In genomic region chr19:46659151-46660007, GRCh38 we compare ENCODE assay signal across 8 cellular contexts. TPM values are rescaled to one million over a fixed set of nuclear protein-coding genes. Genes with fewer than 3 reads are reported as not detected.
DNase-seq lines count a peak whose midpoint lies in the region; ATAC-seq, FAIRE-seq and TF ChIP-seq lines count a peak whose summit lies in the region.

No MANE protein-coding gene starts in this region.

- TF ChIP-seq POLR2A in HepG2 (IDR thresholded peaks at IDR 0.05; ENCODE audit: insufficient read depth in 1 of 2, low read depth in 2 of 2, low read length in 2 of 2): no peak

- H3K4me1 ChIP-seq in liver (ENCODE audit: control insufficient read depth in 4 of 4, insufficient read depth in 4 of 4, low read length in 3 of 4) (peaks cover 5 to 26% (median 12%) of the 10 kb centered on the region in 4 donors), HepG2 (ENCODE audit: insufficient read depth, low read length) (peaks cover 38% of the 10 kb centered on the region), iPS-18a (ENCODE audit: control insufficient read depth, low read depth, low read length) (peaks cover 23% of the 10 kb centered on the region)

- no peak overlapping the region for H3K4me2 ChIP-seq in HepG2 (ENCODE audit: low read depth, low read length)

- H3K27ac ChIP-seq in liver (ENCODE audit: low read depth in 1 of 2, low read length in 2 of 2): peak overlapping the region; percentile 29 to 43
- H3K27ac ChIP-seq in HepG2 (ENCODE audit: extremely low read length, insufficient read depth, low read length): no peak overlapping the region
- H3K27ac ChIP-seq in iPS-18a (ENCODE audit: low read length): no peak overlapping the region

- peak overlapping the region; percentile 85 for H3K4me3 Mint-ChIP-seq in activated T-helper 17 cell treated with anti-CD3 and anti-CD28 coated beads, Interleukin-2, amount 50 U/mL, for 72 hours
- H3K4me3 Mint-ChIP-seq in stimulated activated naive B cell treated with anti-CD40 and anti-IgM and Interleukin-4, amounts not matched to agents 10 μg/mL and 1 μg/mL and 100 μg/mL, for 72 hours: peak overlapping the region; percentile 80 to 87

- CTCF ChIA-PET in HepG2 (lab: Yijun Ruan, JAX; ENCODE audit: low intra/inter-chr PET ratio, low total read pairs): no interaction called here

- TF ChIP-seq RAD21 in liver (IDR thresholded peaks at IDR 0.05) (no peak), HepG2 (CRISPR knock-in tag; IDR thresholded peaks at IDR 0.05) (no peak)

- intact Hi-C loops in HepG2 (cut with micrococcal nuclease; ENCODE audit: unreplicated experiment): no loop called here

- WGBS in liver: 7% methylated on average over 28 of the region's 28 CpGs
- WGBS in HepG2 (ENCODE audit: low lambda C conversion rate): 13% methylated on average over 20 of the region's 28 CpGs

- no peak for TF ChIP-seq EP300 in HepG2 (IDR thresholded peaks at IDR 0.05; ENCODE audit: low read depth in 2 of 2, low read length in 2 of 2)
- no peak for TF ChIP-seq EP300 in HepG2 (CRISPR knock-in tag; IDR thresholded peaks at IDR 0.05; ENCODE audit: borderline replicate concordance)

- H4K20me1 ChIP-seq in HepG2 (ENCODE audit: insufficient read depth, low read length): peaks cover 5% of the 10 kb centered on the region; the same call in 1 of the 2 replicates

- no peaks in the 10 kb centered on the region for H3K9me3 ChIP-seq in liver (ENCODE audit: control insufficient read depth in 4 of 4, low read length in 3 of 4)
- H3K9me3 ChIP-seq in HepG2 (ENCODE audit: low read length): no peaks in the 10 kb centered on the region
- H3K9me3 ChIP-seq in iPS-18a (ENCODE audit: control insufficient read depth, low read depth, low read length): no peaks in the 10 kb centered on the region

- in situ Hi-C loops in HepG2 (cut with HindIII; ENCODE audit: extremely low pct_ligation_motif_present, low pct_unique_long_range_greater_than_20kb): loop anchor here (10.0 kb wide), 1 partner anchor 45 kb away; no protein-coding TSS in a partner anchor

- FAIRE-seq in HepG2 (lab: Jason Lieb, UNC): no peak

- H3K36me3 ChIP-seq in liver (ENCODE audit: control insufficient read depth in 4 of 4, insufficient read depth in 3 of 4, low read depth in 1 of 4, low read length in 3 of 4): no peaks in the 10 kb centered on the region
- no peaks in the 10 kb centered on the region for H3K36me3 ChIP-seq in HepG2 (replicated peaks in 1 of 2; ENCODE audit: control insufficient read depth in 1 of 2, insufficient read depth in 2 of 2, low read length in 2 of 2)
- no peaks in the 10 kb centered on the region for H3K36me3 ChIP-seq in iPS-18a (ENCODE audit: control insufficient read depth, low read depth, low read length)

- DNase-seq in HepG2 (ENCODE audit: low spot score) (no peak), COLO668 (lab: John Stamatoyannopoulos, UW; ENCODE audit: unreplicated experiment) (no peak)
- no peak for DNase-seq in stimulated activated naive B cell treated with anti-CD40 and anti-IgM and Interleukin-4, amounts not matched to agents 10 μg/mL and 1 μg/mL and 100 μg/mL, for 72 hours

- no peak overlapping the region for H3K9ac ChIP-seq in liver (ENCODE audit: low read depth in 1 of 2, low read length in 2 of 2)
- no peak overlapping the region for H3K9ac ChIP-seq in HepG2 (ENCODE audit: insufficient read depth, low read depth, low read length)
- H3K9ac ChIP-seq in iPS-18a (ENCODE audit: low read length): peak overlapping the region; percentile 1

- no peak for TF ChIP-seq CTCF in liver (IDR thresholded peaks at IDR 0.05; ENCODE audit: low read depth, low read length, missing input control)
- TF ChIP-seq CTCF in HepG2 (CRISPR knock-in tag; IDR thresholded peaks at IDR 0.05): no peak

- no peak overlapping the region for H2AFZ ChIP-seq in HepG2 (ENCODE audit: low read length)

- ATAC-seq in HepG2 (no peak), GM21367 (IDR thresholded peaks at IDR 0.05; ENCODE audit: unreplicated experiment) (no peak), GM18867 (IDR thresholded peaks at IDR 0.05; ENCODE audit: unreplicated experiment) (no peak)
- no peak for ATAC-seq in activated T-helper 17 cell treated with anti-CD3 and anti-CD28 coated beads, Interleukin-2, amount 50 U/mL, for 72 hours (replicated peaks)
- no peak for ATAC-seq in stimulated activated naive B cell treated with anti-CD40 and anti-IgM and Interleukin-4, amounts not matched to agents 10 μg/mL and 1 μg/mL and 100 μg/mL, for 72 hours (replicated peaks)

- no peak overlapping the region for H3K27ac Mint-ChIP-seq in activated T-helper 17 cell treated with anti-CD3 and anti-CD28 coated beads, Interleukin-2, amount 50 U/mL, for 72 hours
- H3K27ac Mint-ChIP-seq in stimulated activated naive B cell treated with anti-CD40 and anti-IgM and Interleukin-4, amounts not matched to agents 10 μg/mL and 1 μg/mL and 100 μg/mL, for 72 hours: peak overlapping the region; percentile 20

- peaks cover 5% of the 10 kb centered on the region for H3K36me3 Mint-ChIP-seq in activated T-helper 17 cell treated with anti-CD3 and anti-CD28 coated beads, Interleukin-2, amount 50 U/mL, for 72 hours (ENCODE audit: low read depth)
- peaks cover 4 to 17% of the 10 kb centered on the region in 2 donors for H3K36me3 Mint-ChIP-seq in stimulated activated naive B cell treated with anti-CD40 and anti-IgM and Interleukin-4, amounts not matched to agents 10 μg/mL and 1 μg/mL and 100 μg/mL, for 72 hours

- H3K4me3 ChIP-seq in liver (ENCODE audit: low read depth in 1 of 3, low read length in 3 of 3) (peak overlapping the region in 1 of 3 donors; percentile 10), HepG2 (replicated peaks in 1 of 3; ENCODE audit: insufficient read depth in 1 of 3, low read depth in 2 of 3, low read length in 3 of 3) (no peak overlapping the region; a peak in 1 of 6 replicates), iPS-18a (ENCODE audit: low read length) (peak overlapping the region; percentile 57)

- BruUV-seq in HepG2 (replicated peaks; lab: Mats Ljungman, UMichigan): no TSS peak

- H3K27me3 ChIP-seq in liver (ENCODE audit: control insufficient read depth in 4 of 4, insufficient read depth in 4 of 4, low read length in 3 of 4) (peaks cover 0 to 7% (median 4%) of the 10 kb centered on the region in 4 donors), HepG2 (ENCODE audit: control insufficient read depth in 1 of 2, insufficient read depth in 2 of 2, low read length in 2 of 2) (peaks cover 4 to 23% of the 10 kb centered on the region in 2 experiments; a peak in 3 of 5 replicates), iPS-18a (ENCODE audit: control insufficient read depth, insufficient read depth, low read length) (peaks cover 24% of the 10 kb centered on the region)

- no peaks in the 10 kb centered on the region for H3K9me3 Mint-ChIP-seq in activated T-helper 17 cell treated with anti-CD3 and anti-CD28 coated beads, Interleukin-2, amount 50 U/mL, for 72 hours
- H3K9me3 Mint-ChIP-seq in stimulated activated naive B cell treated with anti-CD40 and anti-IgM and Interleukin-4, amounts not matched to agents 10 μg/mL and 1 μg/mL and 100 μg/mL, for 72 hours: no peaks in the 10 kb centered on the region

- POLR2A ChIA-PET in HepG2 (lab: Yijun Ruan, JAX): interaction anchor here (0.5 to 1.0 kb wide), 2 partner anchors 18 to 59 kb away, joined by 3 read pairs; no protein-coding TSS in a partner anchor

- H3K4me1 Mint-ChIP-seq in activated T-helper 17 cell treated with anti-CD3 and anti-CD28 coated beads, Interleukin-2, amount 50 U/mL, for 72 hours: peaks cover 18% of the 10 kb centered on the region
- H3K4me1 Mint-ChIP-seq in stimulated activated naive B cell treated with anti-CD40 and anti-IgM and Interleukin-4, amounts not matched to agents 10 μg/mL and 1 μg/mL and 100 μg/mL, for 72 hours: peaks cover 22 to 31% of the 10 kb centered on the region in 2 donors

- H3K27me3 Mint-ChIP-seq in activated T-helper 17 cell treated with anti-CD3 and anti-CD28 coated beads, Interleukin-2, amount 50 U/mL, for 72 hours: peaks cover 25% of the 10 kb centered on the region
- peaks cover 31 to 40% of the 10 kb centered on the region in 2 donors for H3K27me3 Mint-ChIP-seq in stimulated activated naive B cell treated with anti-CD40 and anti-IgM and Interleukin-4, amounts not matched to agents 10 μg/mL and 1 μg/mL and 100 μg/mL, for 72 hours

- H3K79me2 ChIP-seq in HepG2 (ENCODE audit: insufficient read depth, low read length): no peaks in the 10 kb centered on the region

RNA-seq across cellular contexts. Expression of gene DACT3, which starts 1.6 kb away (rescaled TPM):
- total RNA-seq in liver: 1 to 10 TPM; 1.0 to 1.1 TPM
- polyA plus RNA-seq in liver: 1 to 10 TPM in 1 of 2 donors, under 1 TPM in 1; 0.32 to 1.4 TPM
- total RNA-seq in HepG2 (2016; rRNA removed; fragmentation: Illumina TruSeq; extraction: Trizol): 0.04 TPM in 1 of 2 replicates, not detected in the other
- total RNA-seq in HepG2 (2016; cell fraction: cytosol; rRNA removed; fragmentation: Illumina TruSeq; extraction: Trizol; ENCODE audit: low read depth): 0.09 and 0.10 TPM in 2 replicates
- total RNA-seq in HepG2 (2016; cell fraction: insoluble cytoplasmic fraction; rRNA removed; fragmentation: Illumina TruSeq; extraction: Trizol): 0.04 TPM in 1 of 2 replicates, not detected in the other
- total RNA-seq in HepG2 (2016; cell fraction: membrane; rRNA removed; fragmentation: Illumina TruSeq; extraction: Trizol): not detected in 2 replicates
- total RNA-seq in HepG2 (2016; cell fraction: nucleus; rRNA removed; fragmentation: Illumina TruSeq; extraction: Trizol): not detected in 2 replicates
- 0.04 TPM in 1 of 2 replicates, not detected in the other for polyA plus RNA-seq in HepG2 (2011; rRNA removed)
- polyA plus RNA-seq in HepG2 (2011; cell fraction: cytosol; rRNA removed): 0.03 TPM in 2 replicates
- not detected in 2 replicates for polyA plus RNA-seq in HepG2 (2011; cell fraction: nucleus; rRNA removed)
- polyA plus RNA-seq in HepG2 (2012): not detected in 2 replicates
- polyA plus RNA-seq in HepG2 (2016; cell fraction: cytosol; fragmentation: Illumina TruSeq; extraction: Trizol; ENCODE audit: low read depth): 0.07 TPM in 1 of 2 replicates, not detected in the other
- polyA plus RNA-seq in HepG2 (2016; cell fraction: insoluble cytoplasmic fraction; fragmentation: Illumina TruSeq; extraction: Trizol; ENCODE audit: low read depth): not detected in 2 replicates
- polyA plus RNA-seq in HepG2 (2016; cell fraction: membrane; fragmentation: Illumina TruSeq; extraction: Trizol; ENCODE audit: low read depth): not detected in 2 replicates
- 0.16 TPM in 1 of 2 replicates, not detected in the other for polyA plus RNA-seq in HepG2 (2016; cell fraction: nucleus; fragmentation: Illumina TruSeq; extraction: Trizol; ENCODE audit: insufficient read depth, low read depth)
- polyA minus RNA-seq in HepG2 (2011; rRNA and poly(A)+ RNA removed; ENCODE audit: low replicate concordance): 0.09 TPM in 1 of 2 replicates, not detected in the other
- polyA minus RNA-seq in HepG2 (2011; cell fraction: cytosol; rRNA and poly(A)+ RNA removed): not detected in 2 replicates
- polyA minus RNA-seq in HepG2 (2011; cell fraction: nucleus; rRNA and poly(A)+ RNA removed): not detected in 2 replicates
- total RNA-seq in activated T-helper 17 cell treated with anti-CD3 and anti-CD28 coated beads, Interleukin-2, amount 50 U/mL, for 72 hours: 1 to 10 TPM in 1 of 2 donors, under 1 TPM in 1; 0.09 to 5.4 TPM

RNA-seq across cellular contexts. Expression of gene GNG8, which starts 23.4 kb away (rescaled TPM):
- total RNA-seq in liver: not detected
- not detected for polyA plus RNA-seq in liver
- not detected in 2 replicates for total RNA-seq in HepG2 (2016; rRNA removed; fragmentation: Illumina TruSeq; extraction: Trizol)
- total RNA-seq in HepG2 (2016; cell fraction: cytosol; rRNA removed; fragmentation: Illumina TruSeq; extraction: Trizol; ENCODE audit: low read depth): not detected in 2 replicates
- total RNA-seq in HepG2 (2016; cell fraction: insoluble cytoplasmic fraction; rRNA removed; fragmentation: Illumina TruSeq; extraction: Trizol): not detected in 2 replicates
- not detected in 2 replicates for total RNA-seq in HepG2 (2016; cell fraction: membrane; rRNA removed; fragmentation: Illumina TruSeq; extraction: Trizol)
- total RNA-seq in HepG2 (2016; cell fraction: nucleus; rRNA removed; fragmentation: Illumina TruSeq; extraction: Trizol): not detected in 2 replicates
- not detected in 2 replicates for polyA plus RNA-seq in HepG2 (2011; rRNA removed)
- not detected in 2 replicates for polyA plus RNA-seq in HepG2 (2011; cell fraction: cytosol; rRNA removed)
- polyA plus RNA-seq in HepG2 (2011; cell fraction: nucleus; rRNA removed): not detected in 2 replicates
- not detected in 2 replicates for polyA plus RNA-seq in HepG2 (2012)
- not detected in 2 replicates for polyA plus RNA-seq in HepG2 (2016; cell fraction: cytosol; fragmentation: Illumina TruSeq; extraction: Trizol; ENCODE audit: low read depth)
- polyA plus RNA-seq in HepG2 (2016; cell fraction: insoluble cytoplasmic fraction; fragmentation: Illumina TruSeq; extraction: Trizol; ENCODE audit: low read depth): not detected in 2 replicates
- polyA plus RNA-seq in HepG2 (2016; cell fraction: membrane; fragmentation: Illumina TruSeq; extraction: Trizol; ENCODE audit: low read depth): not detected in 2 replicates
- not detected in 2 replicates for polyA plus RNA-seq in HepG2 (2016; cell fraction: nucleus; fragmentation: Illumina TruSeq; extraction: Trizol; ENCODE audit: insufficient read depth, low read depth)
- not detected in 2 replicates for polyA minus RNA-seq in HepG2 (2011; rRNA and poly(A)+ RNA removed; ENCODE audit: low replicate concordance)
- polyA minus RNA-seq in HepG2 (2011; cell fraction: cytosol; rRNA and poly(A)+ RNA removed): not detected in 2 replicates
- not detected in 2 replicates for polyA minus RNA-seq in HepG2 (2011; cell fraction: nucleus; rRNA and poly(A)+ RNA removed)
- 1 to 10 TPM in 1 of 2 donors, not detected in 1; 9.6 TPM for total RNA-seq in activated T-helper 17 cell treated with anti-CD3 and anti-CD28 coated beads, Interleukin-2, amount 50 U/mL, for 72 hours

RNA-seq across cellular contexts. Expression of gene PTGIR, which starts 34.5 kb away (rescaled TPM):
- total RNA-seq in liver (1 to 10 TPM; 1.4 to 2.8 TPM), HepG2 (2016; rRNA removed; fragmentation: Illumina TruSeq; extraction: Trizol) (not detected in 2 replicates)
- polyA plus RNA-seq in liver (1 to 10 TPM; 2.9 to 5.9 TPM), HepG2 (2011; rRNA removed) (not detected in 2 replicates)
- not detected in 2 replicates for total RNA-seq in HepG2 (2016; cell fraction: cytosol; rRNA removed; fragmentation: Illumina TruSeq; extraction: Trizol; ENCODE audit: low read depth)
- total RNA-seq in HepG2 (2016; cell fraction: insoluble cytoplasmic fraction; rRNA removed; fragmentation: Illumina TruSeq; extraction: Trizol): not detected in 2 replicates
- not detected in 2 replicates for total RNA-seq in HepG2 (2016; cell fraction: membrane; rRNA removed; fragmentation: Illumina TruSeq; extraction: Trizol)
- total RNA-seq in HepG2 (2016; cell fraction: nucleus; rRNA removed; fragmentation: Illumina TruSeq; extraction: Trizol): not detected in 2 replicates
- not detected in 2 replicates for polyA plus RNA-seq in HepG2 (2011; cell fraction: cytosol; rRNA removed)
- not detected in 2 replicates for polyA plus RNA-seq in HepG2 (2011; cell fraction: nucleus; rRNA removed)
- polyA plus RNA-seq in HepG2 (2012): not detected in 2 replicates
- polyA plus RNA-seq in HepG2 (2016; cell fraction: cytosol; fragmentation: Illumina TruSeq; extraction: Trizol; ENCODE audit: low read depth): not detected in 2 replicates
- polyA plus RNA-seq in HepG2 (2016; cell fraction: insoluble cytoplasmic fraction; fragmentation: Illumina TruSeq; extraction: Trizol; ENCODE audit: low read depth): not detected in 2 replicates
- not detected in 2 replicates for polyA plus RNA-seq in HepG2 (2016; cell fraction: membrane; fragmentation: Illumina TruSeq; extraction: Trizol; ENCODE audit: low read depth)
- not detected in 2 replicates for polyA plus RNA-seq in HepG2 (2016; cell fraction: nucleus; fragmentation: Illumina TruSeq; extraction: Trizol; ENCODE audit: insufficient read depth, low read depth)
- polyA minus RNA-seq in HepG2 (2011; rRNA and poly(A)+ RNA removed; ENCODE audit: low replicate concordance): 0.09 TPM in 1 of 2 replicates, not detected in the other
- polyA minus RNA-seq in HepG2 (2011; cell fraction: cytosol; rRNA and poly(A)+ RNA removed): not detected in 2 replicates
- polyA minus RNA-seq in HepG2 (2011; cell fraction: nucleus; rRNA and poly(A)+ RNA removed): not detected in 2 replicates
- 10 to 100 TPM in 1 of 2 donors, 1 to 10 TPM in 1; 1.3 to 12.9 TPM for total RNA-seq in activated T-helper 17 cell treated with anti-CD3 and anti-CD28 coated beads, Interleukin-2, amount 50 U/mL, for 72 hours

RNA-seq across cellular contexts. Expression of gene PRKD2, which starts 57.5 kb away (rescaled TPM):
- 10 to 100 TPM in 1 of 2 donors, 1 to 10 TPM in 1; 8.5 to 14.4 TPM for total RNA-seq in liver
- polyA plus RNA-seq in liver: 10 to 100 TPM in 1 of 2 donors, 1 to 10 TPM in 1; 7.3 to 10.0 TPM
- 6.7 and 13.2 TPM in 2 replicates for total RNA-seq in HepG2 (2016; rRNA removed; fragmentation: Illumina TruSeq; extraction: Trizol)
- total RNA-seq in HepG2 (2016; cell fraction: cytosol; rRNA removed; fragmentation: Illumina TruSeq; extraction: Trizol; ENCODE audit: low read depth): 3.7 and 5.6 TPM in 2 replicates
- 7.7 and 10.7 TPM in 2 replicates for total RNA-seq in HepG2 (2016; cell fraction: insoluble cytoplasmic fraction; rRNA removed; fragmentation: Illumina TruSeq; extraction: Trizol)
- total RNA-seq in HepG2 (2016; cell fraction: membrane; rRNA removed; fragmentation: Illumina TruSeq; extraction: Trizol): 10.7 and 11.6 TPM in 2 replicates
- total RNA-seq in HepG2 (2016; cell fraction: nucleus; rRNA removed; fragmentation: Illumina TruSeq; extraction: Trizol): 9.5 and 12.7 TPM in 2 replicates
- 7.3 and 9.2 TPM in 2 replicates for polyA plus RNA-seq in HepG2 (2011; rRNA removed)
- polyA plus RNA-seq in HepG2 (2011; cell fraction: cytosol; rRNA removed): 5.7 and 8.3 TPM in 2 replicates
- polyA plus RNA-seq in HepG2 (2011; cell fraction: nucleus; rRNA removed): 19.6 and 26.3 TPM in 2 replicates
- 12.3 and 18.9 TPM in 2 replicates for polyA plus RNA-seq in HepG2 (2012)
- polyA plus RNA-seq in HepG2 (2016; cell fraction: cytosol; fragmentation: Illumina TruSeq; extraction: Trizol; ENCODE audit: low read depth): 4.2 and 4.7 TPM in 2 replicates
- polyA plus RNA-seq in HepG2 (2016; cell fraction: insoluble cytoplasmic fraction; fragmentation: Illumina TruSeq; extraction: Trizol; ENCODE audit: low read depth): 12.5 and 12.9 TPM in 2 replicates
- polyA plus RNA-seq in HepG2 (2016; cell fraction: membrane; fragmentation: Illumina TruSeq; extraction: Trizol; ENCODE audit: low read depth): 6.8 and 7.6 TPM in 2 replicates
- polyA plus RNA-seq in HepG2 (2016; cell fraction: nucleus; fragmentation: Illumina TruSeq; extraction: Trizol; ENCODE audit: insufficient read depth, low read depth): 26.1 and 27.2 TPM in 2 replicates
- 10.6 and 14.4 TPM in 2 replicates for polyA minus RNA-seq in HepG2 (2011; rRNA and poly(A)+ RNA removed; ENCODE audit: low replicate concordance)
- polyA minus RNA-seq in HepG2 (2011; cell fraction: cytosol; rRNA and poly(A)+ RNA removed): 8.2 and 11.7 TPM in 2 replicates
- polyA minus RNA-seq in HepG2 (2011; cell fraction: nucleus; rRNA and poly(A)+ RNA removed): 9.1 TPM in 2 replicates
- 100 to 1,000 TPM in 1 of 2 donors, 10 to 100 TPM in 1; 75.0 to 103 TPM for total RNA-seq in activated T-helper 17 cell treated with anti-CD3 and anti-CD28 coated beads, Interleukin-2, amount 50 U/mL, for 72 hours

RNA-seq across cellular contexts. Expression of gene CALM3, which starts 58.2 kb away (rescaled TPM):
- total RNA-seq in liver: 100 to 1,000 TPM in 1 of 2 donors, 10 to 100 TPM in 1; 73.3 to 112 TPM
- 10 to 100 TPM; 51.4 to 90.0 TPM for polyA plus RNA-seq in liver
- 258 and 314 TPM in 2 replicates for total RNA-seq in HepG2 (2016; rRNA removed; fragmentation: Illumina TruSeq; extraction: Trizol)
- total RNA-seq in HepG2 (2016; cell fraction: cytosol; rRNA removed; fragmentation: Illumina TruSeq; extraction: Trizol; ENCODE audit: low read depth): 219 and 253 TPM in 2 replicates
- total RNA-seq in HepG2 (2016; cell fraction: insoluble cytoplasmic fraction; rRNA removed; fragmentation: Illumina TruSeq; extraction: Trizol): 270 and 297 TPM in 2 replicates
- total RNA-seq in HepG2 (2016; cell fraction: membrane; rRNA removed; fragmentation: Illumina TruSeq; extraction: Trizol): 322 and 352 TPM in 2 replicates
- total RNA-seq in HepG2 (2016; cell fraction: nucleus; rRNA removed; fragmentation: Illumina TruSeq; extraction: Trizol): 95.5 and 96.2 TPM in 2 replicates
- polyA plus RNA-seq in HepG2 (2011; rRNA removed): 232 and 239 TPM in 2 replicates
- 211 and 281 TPM in 2 replicates for polyA plus RNA-seq in HepG2 (2011; cell fraction: cytosol; rRNA removed)
- 146 and 178 TPM in 2 replicates for polyA plus RNA-seq in HepG2 (2011; cell fraction: nucleus; rRNA removed)
- polyA plus RNA-seq in HepG2 (2012): 277 and 325 TPM in 2 replicates
- polyA plus RNA-seq in HepG2 (2016; cell fraction: cytosol; fragmentation: Illumina TruSeq; extraction: Trizol; ENCODE audit: low read depth): 495 and 575 TPM in 2 replicates
- 466 and 539 TPM in 2 replicates for polyA plus RNA-seq in HepG2 (2016; cell fraction: insoluble cytoplasmic fraction; fragmentation: Illumina TruSeq; extraction: Trizol; ENCODE audit: low read depth)
- polyA plus RNA-seq in HepG2 (2016; cell fraction: membrane; fragmentation: Illumina TruSeq; extraction: Trizol; ENCODE audit: low read depth): 497 and 555 TPM in 2 replicates
- polyA plus RNA-seq in HepG2 (2016; cell fraction: nucleus; fragmentation: Illumina TruSeq; extraction: Trizol; ENCODE audit: insufficient read depth, low read depth): 259 and 261 TPM in 2 replicates
- 66.6 and 121 TPM in 2 replicates for polyA minus RNA-seq in HepG2 (2011; rRNA and poly(A)+ RNA removed; ENCODE audit: low replicate concordance)
- 58.1 and 58.6 TPM in 2 replicates for polyA minus RNA-seq in HepG2 (2011; cell fraction: cytosol; rRNA and poly(A)+ RNA removed)
- 33.0 and 37.0 TPM in 2 replicates for polyA minus RNA-seq in HepG2 (2011; cell fraction: nucleus; rRNA and poly(A)+ RNA removed)
- total RNA-seq in activated T-helper 17 cell treated with anti-CD3 and anti-CD28 coated beads, Interleukin-2, amount 50 U/mL, for 72 hours: 100 to 1,000 TPM; 313 to 323 TPM

Comparison
In these comparisons a context has a peak if more than half of its experiments do, and no peak if none do; other contexts are left out.
1. H3K27ac ChIP-seq: peak in liver (2 of 2); none in HepG2 (single experiment) and iPS-18a (single experiment).